29 cellular contexts compared by ENCODE assay signal in genomic region chr14:48111151-48111550, GRCh38.
"Had no signal": no experiment of that assay in that cellular context is flagged by ENCODE, and none has a peak within 500 bp of the region (broad histone marks: within the 10 kb centered on the region; RNA-seq: fewer than 3 reads in every experiment).

No MANE protein-coding gene starts in this region.

- DNase-seq: activated B cell treated with CpG ODN at 0.5 μM for 24 hours; activated CD4-positive, alpha-beta memory T cell treated with anti-CD3 and anti-CD28 coated beads for 36 hours; activated CD4-positive, alpha-beta T cell treated with anti-CD3 and anti-CD28 coated beads for 4 hours; activated CD4-positive, alpha-beta T cell treated with anti-CD3 and anti-CD28 coated beads, Interleukin-2, amount 10 ng/mL, durations not matched to agents 24 days and 14 days; activated CD4-positive, alpha-beta T cell treated with anti-CD3 and anti-CD28 coated beads, Interleukin-2, amount 50 U/mL, for 1 hour; activated CD4-positive, alpha-beta T cell treated with anti-CD3 and anti-CD28 coated beads, Interleukin-2, amount 50 U/mL, for 4 hours; activated CD4-positive, CD25-positive, alpha-beta regulatory T cell treated with anti-CD3 and anti-CD28 coated beads, Interleukin-2, amount 50 U/mL, for 72 hours; activated CD8-positive, alpha-beta memory T cell treated with anti-CD3 and anti-CD28 coated beads, Interleukin-2, amount 50 U/mL, for 4 hours; activated CD8-positive, alpha-beta T cell treated with anti-CD3 and anti-CD28 coated beads for 36 hours; activated effector memory CD4-positive, alpha-beta T cell treated with anti-CD3 and anti-CD28 coated beads, Interleukin-2, amount 50 U/mL, for 16 hours; activated gamma-delta T cell treated with Interleukin-2 at 50 U/mL for 16 hours; activated naive CD4-positive, alpha-beta T cell; activated naive CD4-positive, alpha-beta T cell treated with anti-CD3 and anti-CD28 coated beads for 36 hours; activated naive CD8-positive, alpha-beta T cell treated with anti-CD3 and anti-CD28 coated beads, Interleukin-2, amount 10 ng/mL, durations not matched to agents 7 days and 5 days; activated naive CD8-positive, alpha-beta T cell treated with anti-CD3 and anti-CD28 coated beads, Interleukin-2, amount 50 U/mL, for 24 hours; activated T-cell treated with anti-CD3 and anti-CD28 coated beads for 4 hours; activated T-cell treated with anti-CD3 and anti-CD28 coated beads, Interleukin-2, amount 50 U/mL, for 1 hour; activated T-cell treated with anti-CD3 and anti-CD28 coated beads, Interleukin-2, amount 50 U/mL, for 4 hours; activated T-cell treated with anti-CD3 and anti-CD28 coated beads, Interleukin-2, amount 50 U/mL, for 72 hours; amygdala; anterior cingulate cortex; caudate nucleus; cerebellar nuclear complex; T-helper 1 cell; T-helper 2 cell; T-helper 9 cell had no signal

- H3K4me3 ChIP-seq: ascending aorta, cardiac muscle cell had no signal

- H3K9me3 ChIP-seq: ascending aorta had no signal

- H3K27me3 ChIP-seq: ascending aorta, cardiac muscle cell had no signal

- H3K4me1 ChIP-seq: ascending aorta had no signal

- H3K27ac ChIP-seq: ascending aorta, cardiac muscle cell, VCaP had no signal

- H3K36me3 ChIP-seq: ascending aorta, cardiac muscle cell had no signal
